ENCODE assay signal across 1 cellular context in genomic region chr2:219687882-219688559, GRCh38.
TF ChIP-seq lines count a peak whose summit lies in the region.

No MANE protein-coding gene starts in this region.

TF ChIP-seq in IMR-90, 13 proteins besides CTCF, POLR2A, EP300 and RAD21 (continued from another document):
- TF ChIP-seq, protein P1, sequence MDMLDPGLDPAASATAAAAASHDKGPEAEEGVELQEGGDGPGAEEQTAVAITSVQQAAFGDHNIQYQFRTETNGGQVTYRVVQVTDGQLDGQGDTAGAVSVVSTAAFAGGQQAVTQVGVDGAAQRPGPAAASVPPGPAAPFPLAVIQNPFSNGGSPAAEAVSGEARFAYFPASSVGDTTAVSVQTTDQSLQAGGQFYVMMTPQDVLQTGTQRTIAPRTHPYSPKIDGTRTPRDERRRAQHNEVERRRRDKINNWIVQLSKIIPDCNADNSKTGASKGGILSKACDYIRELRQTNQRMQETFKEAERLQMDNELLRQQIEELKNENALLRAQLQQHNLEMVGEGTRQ (IDR thresholded peaks at IDR 0.05; ENCODE audit: low read depth, low read length): no peak
- TF ChIP-seq RFX5 (IDR thresholded peaks at IDR 0.05; ENCODE audit: low read depth, low read length): no peak
- no peak for TF ChIP-seq MAFK (IDR thresholded peaks at IDR 0.05; ENCODE audit: low read depth, low read length)
- TF ChIP-seq MAZ (IDR thresholded peaks at IDR 0.05; ENCODE audit: borderline replicate concordance, low read depth, low read length): no peak
- no peak for TF ChIP-seq RCOR1 (IDR thresholded peaks at IDR 0.05; ENCODE audit: insufficient replicate concordance, low read length)
- no peak for TF ChIP-seq FOS (IDR thresholded peaks at IDR 0.05; ENCODE audit: low read depth, low read length)
- no peak for TF ChIP-seq SMC3 (IDR thresholded peaks at IDR 0.05; ENCODE audit: low read depth, low read length)
- TF ChIP-seq ELK1 (IDR thresholded peaks at IDR 0.05; ENCODE audit: borderline replicate concordance, low read depth, low read length): no peak
TF ChIP-seq in IMR-90: peak in this region for 0.
